Comparison of ENCODE assay signal across 1 cellular context in genomic region chr19:18469245-18470107, GRCh38.
TF ChIP-seq lines count a peak whose summit lies in the region.

No MANE protein-coding gene starts in this region.

TF ChIP-seq in HCT116, 20 proteins besides CTCF, POLR2A, EP300 and RAD21 (continued from another document):
- TF ChIP-seq ATF3 (IDR thresholded peaks at IDR 0.05) (no peak), YY1 (IDR thresholded peaks at IDR 0.05; ENCODE audit: extremely low read depth, insufficient replicate concordance, low read depth, low read length) (no peak), SIN3A (IDR thresholded peaks at IDR 0.05; ENCODE audit: low read depth) (no peak), CEBPB (IDR thresholded peaks at IDR 0.05; ENCODE audit: low read depth) (no peak), MAX (IDR thresholded peaks at IDR 0.05) (no peak), EGR1 (IDR thresholded peaks at IDR 0.05; ENCODE audit: low read depth) (no peak), ZFX (IDR thresholded peaks at IDR 0.05) (no peak), CBX3 (IDR thresholded peaks at IDR 0.05; ENCODE audit: low read depth) (no peak), REST (IDR thresholded peaks at IDR 0.05; ENCODE audit: low read depth) (no peak), JUND (IDR thresholded peaks at IDR 0.05) (no peak), ELF1 (IDR thresholded peaks at IDR 0.05; ENCODE audit: borderline replicate concordance, low read depth) (no peak), EZH2 (IDR thresholded peaks at IDR 0.05) (no peak), TCF7L2 (IDR thresholded peaks at IDR 0.05; ENCODE audit: borderline replicate concordance, extremely low read depth, insufficient read depth, insufficient read length) (no peak), SRF (IDR thresholded peaks at IDR 0.05; ENCODE audit: low read depth) (no peak), ZNF274 (IDR thresholded peaks at IDR 0.05; ENCODE audit: low read depth, low read length) (no peak), ZBTB33 (IDR thresholded peaks at IDR 0.05; ENCODE audit: extremely low read depth, insufficient replicate concordance, low read length) (no peak), EZH2phosphoT487 (IDR thresholded peaks at IDR 0.05; ENCODE audit: borderline replicate concordance) (no peak)
TF ChIP-seq in HCT116: peak in this region for 0.
